ENCODE assay signal across 32 cellular contexts in genomic region chr1:58477390-58477789, GRCh38.
DNase-seq lines count a peak whose midpoint lies in the region; ATAC-seq and TF ChIP-seq lines count a peak whose summit lies in the region.
"Had no signal": no experiment of that assay in that cellular context is flagged by ENCODE, and none has a peak within 500 bp of the region (broad histone marks: within the 10 kb centered on the region; RNA-seq: fewer than 3 reads in every experiment).

No MANE protein-coding gene starts in this region.

- no peaks in the 10 kb centered on the region for H3K79me2 ChIP-seq in mammary epithelial cell (ENCODE audit: insufficient read depth, low read length)

- no peak overlapping the region for H3K9ac ChIP-seq in mammary epithelial cell (ENCODE audit: insufficient read depth, low read length)

- DNase-seq in EH (ENCODE audit: low read depth), result peak; percentile 23
- peak; percentile 54 for DNase-seq in LHCN-M2 (ENCODE audit: low read depth)
- peak; percentile 34 for DNase-seq in mammary epithelial cell
- DNase-seq in renal cortical epithelial cell (ENCODE audit: low read depth), result peak; percentile 32
- no peak for DNase-seq in naive thymus-derived CD8-positive, alpha-beta T cell
- no peak for DNase-seq in cerebellar cortex (ENCODE audit: low spot score)
- DNase-seq: activated CD4-positive, alpha-beta T cell treated with anti-CD3 and anti-CD28 coated beads for 36 hours; activated CD8-positive, alpha-beta memory T cell treated with anti-CD3 and anti-CD28 coated beads for 24 hours; anterior cingulate cortex; C1 segment of cervical spinal cord; Caco-2; DMS79 treated with DMSO at 0.1 percent for 48 hours; effector CD8-positive, alpha-beta T cell; glutamatergic neuron; KG1; NCI-H1417; NCI-H2081; NCI-H345; NCI-H69; occipital lobe; SHP77; sigmoid colon; stimulated activated CD4-positive, alpha-beta T cell treated with anti-CD3 and anti-CD28 coated beads, Interleukin-4, amount 100 ng/mL, for 1 hour; tibial artery had no signal

- no peaks in the 10 kb centered on the region for H3K36me3 ChIP-seq in mammary epithelial cell (ENCODE audit: insufficient read depth, low read length)
- H3K36me3 ChIP-seq: prostate gland, sigmoid colon had no signal

- H3K9me3 Mint-ChIP-seq in naive thymus-derived CD8-positive, alpha-beta T cell, result no peaks in the 10 kb centered on the region
- H3K9me3 Mint-ChIP-seq: natural killer cell treated with Interleukin-12 subunit alpha and Interleukin-12 subunit beta and Interleukin-15 and Interleukin-18, amount 100 ng/mL, for 72 hours had no signal

- no peak overlapping the region for H3K27ac Mint-ChIP-seq in naive thymus-derived CD8-positive, alpha-beta T cell
- H3K27ac Mint-ChIP-seq: activated CD4-positive, alpha-beta T cell treated with anti-CD3 and anti-CD28 coated beads for 36 hours; activated naive CD4-positive, alpha-beta T cell treated with anti-CD3 and anti-CD28 coated beads, Interleukin-2, amount 50 U/mL, for 72 hours; natural killer cell treated with Interleukin-12 subunit alpha and Interleukin-12 subunit beta and Interleukin-15 and Interleukin-18, amount 100 ng/mL, for 72 hours had no signal

- H3K4me2 ChIP-seq in mammary epithelial cell (ENCODE audit: insufficient read depth, low read depth, low read length), result no peak overlapping the region

- intact Hi-C loops in mammary epithelial cell (cut with micrococcal nuclease), result no loop called here

- no peaks in the 10 kb centered on the region for H3K4me1 ChIP-seq in mammary epithelial cell (ENCODE audit: insufficient read depth, low read length)
- H3K4me1 ChIP-seq: Caco-2, prostate gland, sigmoid colon, tibial artery had no signal

- no peaks in the 10 kb centered on the region for H3K27me3 ChIP-seq in mammary epithelial cell (ENCODE audit: insufficient read depth, low read length)
- H3K27me3 ChIP-seq: sigmoid colon, tibial artery had no signal

- POLR2A ChIA-PET in naive thymus-derived CD8-positive, alpha-beta T cell (lab: Charles Lee), result no interaction called here

- in situ Hi-C loops in mammary epithelial cell (cut with MboI; ENCODE audit: low sequenced_read_pairs in 2 of 2), result no loop called here

- no TSS peak for BruUV-seq in mammary epithelial cell (replicated peaks; lab: Mats Ljungman, UMichigan)

- peaks cover 21 to 43% (median 30%) of the 10 kb centered on the region in 3 donors for H3K36me3 Mint-ChIP-seq in naive thymus-derived CD8-positive, alpha-beta T cell

- no peak for TF ChIP-seq CTCF in mammary epithelial cell (conservative IDR thresholded peaks at IDR 0.05 in 1 of 2, IDR thresholded peaks at IDR 0.05 in 1 of 2; ENCODE audit: extremely low read depth in 1 of 2, insufficient read depth in 1 of 2, low read depth in 1 of 2, low read length in 2 of 2)

- no peak overlapping the region for H3K4me3 Mint-ChIP-seq in naive thymus-derived CD8-positive, alpha-beta T cell
- H3K4me3 Mint-ChIP-seq: activated CD4-positive, alpha-beta T cell treated with anti-CD3 and anti-CD28 coated beads for 36 hours; natural killer cell treated with Interleukin-12 subunit alpha and Interleukin-12 subunit beta and Interleukin-15 and Interleukin-18, amount 100 ng/mL, for 72 hours had no signal

- H2AFZ ChIP-seq in mammary epithelial cell (ENCODE audit: low read depth, low read length), result no peak overlapping the region

- H4K20me1 ChIP-seq in mammary epithelial cell (ENCODE audit: insufficient read depth, low read length), result no peaks in the 10 kb centered on the region

- 79% methylated on average over 3 of the region's 3 CpGs for WGBS in mammary epithelial cell (ENCODE audit: low coverage, missing lambda C conversion rate)

- CTCF ChIA-PET in mammary epithelial cell (lab: Charles Lee; ENCODE audit: low non-redundant PET), result no interaction called here

- H3K4me3 ChIP-seq in mammary epithelial cell (replicated peaks in 1 of 3; ENCODE audit: insufficient read depth in 1 of 3, low read depth in 2 of 3, low read length in 3 of 3), result no peak overlapping the region
- H3K4me3 ChIP-seq: coronary artery, prostate gland, sigmoid colon, tibial artery had no signal

- no peaks in the 10 kb centered on the region for H3K9me3 ChIP-seq in mammary epithelial cell (replicated peaks; ENCODE audit: insufficient read depth, low read length)
- H3K9me3 ChIP-seq: Caco-2, prostate gland, sigmoid colon, tibial artery had no signal

- dilution Hi-C loops in mammary epithelial cell (cut with HindIII; ENCODE audit: low sequenced_read_pairs), result no loop called here

- H3K27me3 Mint-ChIP-seq in naive thymus-derived CD8-positive, alpha-beta T cell, result no peaks in the 10 kb centered on the region
- H3K27me3 Mint-ChIP-seq: activated CD4-positive, alpha-beta T cell treated with anti-CD3 and anti-CD28 coated beads for 36 hours; natural killer cell treated with Interleukin-12 subunit alpha and Interleukin-12 subunit beta and Interleukin-15 and Interleukin-18, amount 100 ng/mL, for 72 hours had no signal

- no peak overlapping the region for H3K27ac ChIP-seq in mammary epithelial cell (ENCODE audit: insufficient read depth, low read depth, low read length)
- H3K27ac ChIP-seq: coronary artery, epithelial cell of prostate, prostate gland, sigmoid colon, tibial artery, VCaP had no signal

- ATAC-seq in naive thymus-derived CD8-positive, alpha-beta T cell, result no peak
- no peak for ATAC-seq in HG03139 (IDR thresholded peaks at IDR 0.05; ENCODE audit: unreplicated experiment)
- ATAC-seq: activated CD4-positive, alpha-beta T cell treated with anti-CD3 and anti-CD28 coated beads for 36 hours; activated naive CD4-positive, alpha-beta T cell treated with anti-CD3 and anti-CD28 coated beads, Interleukin-2, amount 50 U/mL, for 72 hours; natural killer cell treated with Interleukin-12 subunit alpha and Interleukin-12 subunit beta and Interleukin-15 and Interleukin-18, amount 100 ng/mL, for 72 hours; Panc1 had no signal

- H3K4me1 Mint-ChIP-seq in naive thymus-derived CD8-positive, alpha-beta T cell, result peaks cover 0 to 17% (median 7%) of the 10 kb centered on the region in 4 donors
- H3K4me1 Mint-ChIP-seq: activated CD4-positive, alpha-beta T cell treated with anti-CD3 and anti-CD28 coated beads for 36 hours had no signal

Comparison
In these comparisons a context has a peak if more than half of its experiments do, and no peak if none do; other contexts are left out.
1. DNase-seq: peak in EH (single experiment), LHCN-M2 (single experiment), mammary epithelial cell (single experiment) and renal cortical epithelial cell (single experiment); none in naive thymus-derived CD8-positive, alpha-beta T cell (0 of 10) and cerebellar cortex (single experiment).